Comparison of ENCODE assay signal across 1 cellular context in the genomic region with DNA sequence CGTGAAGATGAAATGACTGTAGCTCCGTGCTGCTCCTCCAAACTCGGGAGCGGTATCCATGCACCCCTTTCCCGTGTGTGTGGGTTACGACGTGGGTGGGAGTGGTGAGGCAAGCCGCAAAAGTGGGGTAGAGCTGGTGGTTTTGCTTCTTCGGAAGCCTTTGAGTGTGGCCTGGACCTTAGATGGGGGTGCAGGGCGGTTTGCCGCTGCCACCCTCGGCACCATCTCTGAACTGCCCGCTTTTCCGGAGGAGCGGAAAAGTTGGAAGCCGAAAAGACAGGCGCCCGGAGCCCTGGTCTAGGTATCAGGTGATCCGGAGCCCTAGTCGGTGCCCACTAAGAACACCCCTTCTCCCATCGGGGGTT.
TF ChIP-seq lines count a peak whose summit lies in the region.

No MANE protein-coding gene starts in this region.

TF ChIP-seq in GM23338, 12 proteins besides CTCF, POLR2A, EP300 and RAD21 (continued from another document):
- TF ChIP-seq, protein P1, sequence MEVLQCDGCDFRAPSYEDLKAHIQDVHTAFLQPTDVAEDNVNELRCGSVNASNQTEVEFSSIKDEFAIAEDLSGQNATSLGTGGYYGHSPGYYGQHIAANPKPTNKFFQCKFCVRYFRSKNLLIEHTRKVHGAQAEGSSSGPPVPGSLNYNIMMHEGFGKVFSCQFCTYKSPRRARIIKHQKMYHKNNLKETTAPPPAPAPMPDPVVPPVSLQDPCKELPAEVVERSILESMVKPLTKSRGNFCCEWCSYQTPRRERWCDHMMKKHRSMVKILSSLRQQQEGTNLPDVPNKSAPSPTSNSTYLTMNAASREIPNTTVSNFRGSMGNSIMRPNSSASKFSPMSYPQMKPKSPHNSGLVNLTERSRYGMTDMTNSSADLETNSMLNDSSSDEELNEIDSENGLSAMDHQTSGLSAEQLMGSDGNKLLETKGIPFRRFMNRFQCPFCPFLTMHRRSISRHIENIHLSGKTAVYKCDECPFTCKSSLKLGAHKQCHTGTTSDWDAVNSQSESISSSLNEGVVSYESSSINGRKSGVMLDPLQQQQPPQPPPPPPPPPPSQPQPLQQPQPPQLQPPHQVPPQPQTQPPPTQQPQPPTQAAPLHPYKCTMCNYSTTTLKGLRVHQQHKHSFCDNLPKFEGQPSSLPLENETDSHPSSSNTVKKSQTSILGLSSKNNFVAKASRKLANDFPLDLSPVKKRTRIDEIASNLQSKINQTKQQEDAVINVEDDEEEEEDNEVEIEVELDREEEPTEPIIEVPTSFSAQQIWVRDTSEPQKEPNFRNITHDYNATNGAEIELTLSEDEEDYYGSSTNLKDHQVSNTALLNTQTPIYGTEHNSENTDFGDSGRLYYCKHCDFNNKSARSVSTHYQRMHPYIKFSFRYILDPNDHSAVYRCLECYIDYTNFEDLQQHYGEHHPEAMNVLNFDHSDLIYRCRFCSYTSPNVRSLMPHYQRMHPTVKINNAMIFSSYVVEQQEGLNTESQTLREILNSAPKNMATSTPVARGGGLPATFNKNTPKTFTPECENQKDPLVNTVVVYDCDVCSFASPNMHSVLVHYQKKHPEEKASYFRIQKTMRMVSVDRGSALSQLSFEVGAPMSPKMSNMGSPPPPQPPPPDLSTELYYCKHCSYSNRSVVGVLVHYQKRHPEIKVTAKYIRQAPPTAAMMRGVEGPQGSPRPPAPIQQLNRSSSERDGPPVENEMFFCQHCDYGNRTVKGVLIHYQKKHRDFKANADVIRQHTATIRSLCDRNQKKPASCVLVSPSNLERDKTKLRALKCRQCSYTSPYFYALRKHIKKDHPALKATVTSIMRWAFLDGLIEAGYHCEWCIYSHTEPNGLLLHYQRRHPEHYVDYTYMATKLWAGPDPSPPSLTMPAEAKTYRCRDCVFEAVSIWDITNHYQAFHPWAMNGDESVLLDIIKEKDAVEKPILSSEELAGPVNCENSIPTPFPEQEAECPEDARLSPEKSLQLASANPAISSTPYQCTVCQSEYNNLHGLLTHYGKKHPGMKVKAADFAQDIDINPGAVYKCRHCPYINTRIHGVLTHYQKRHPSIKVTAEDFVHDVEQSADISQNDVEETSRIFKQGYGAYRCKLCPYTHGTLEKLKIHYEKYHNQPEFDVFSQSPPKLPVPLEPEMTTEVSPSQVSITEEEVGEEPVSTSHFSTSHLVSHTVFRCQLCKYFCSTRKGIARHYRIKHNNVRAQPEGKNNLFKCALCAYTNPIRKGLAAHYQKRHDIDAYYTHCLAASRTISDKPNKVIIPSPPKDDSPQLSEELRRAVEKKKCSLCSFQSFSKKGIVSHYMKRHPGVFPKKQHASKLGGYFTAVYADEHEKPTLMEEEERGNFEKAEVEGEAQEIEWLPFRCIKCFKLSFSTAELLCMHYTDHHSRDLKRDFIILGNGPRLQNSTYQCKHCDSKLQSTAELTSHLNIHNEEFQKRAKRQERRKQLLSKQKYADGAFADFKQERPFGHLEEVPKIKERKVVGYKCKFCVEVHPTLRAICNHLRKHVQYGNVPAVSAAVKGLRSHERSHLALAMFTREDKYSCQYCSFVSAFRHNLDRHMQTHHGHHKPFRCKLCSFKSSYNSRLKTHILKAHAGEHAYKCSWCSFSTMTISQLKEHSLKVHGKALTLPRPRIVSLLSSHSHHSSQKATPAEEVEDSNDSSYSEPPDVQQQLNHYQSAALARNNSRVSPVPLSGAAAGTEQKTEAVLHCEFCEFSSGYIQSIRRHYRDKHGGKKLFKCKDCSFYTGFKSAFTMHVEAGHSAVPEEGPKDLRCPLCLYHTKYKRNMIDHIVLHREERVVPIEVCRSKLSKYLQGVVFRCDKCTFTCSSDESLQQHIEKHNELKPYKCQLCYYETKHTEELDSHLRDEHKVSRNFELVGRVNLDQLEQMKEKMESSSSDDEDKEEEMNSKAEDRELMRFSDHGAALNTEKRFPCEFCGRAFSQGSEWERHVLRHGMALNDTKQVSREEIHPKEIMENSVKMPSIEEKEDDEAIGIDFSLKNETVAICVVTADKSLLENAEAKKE (CRISPR knock-in tag; IDR thresholded peaks at IDR 0.05): no peak
- TF ChIP-seq CREB1 (CRISPR knock-in tag; IDR thresholded peaks at IDR 0.05; ENCODE audit: low read depth): no peak
- TF ChIP-seq, protein P2, sequence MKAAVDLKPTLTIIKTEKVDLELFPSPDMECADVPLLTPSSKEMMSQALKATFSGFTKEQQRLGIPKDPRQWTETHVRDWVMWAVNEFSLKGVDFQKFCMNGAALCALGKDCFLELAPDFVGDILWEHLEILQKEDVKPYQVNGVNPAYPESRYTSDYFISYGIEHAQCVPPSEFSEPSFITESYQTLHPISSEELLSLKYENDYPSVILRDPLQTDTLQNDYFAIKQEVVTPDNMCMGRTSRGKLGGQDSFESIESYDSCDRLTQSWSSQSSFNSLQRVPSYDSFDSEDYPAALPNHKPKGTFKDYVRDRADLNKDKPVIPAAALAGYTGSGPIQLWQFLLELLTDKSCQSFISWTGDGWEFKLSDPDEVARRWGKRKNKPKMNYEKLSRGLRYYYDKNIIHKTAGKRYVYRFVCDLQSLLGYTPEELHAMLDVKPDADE (IDR thresholded peaks at IDR 0.05): no peak
- no peak for TF ChIP-seq EZH2 (IDR thresholded peaks at IDR 0.05; ENCODE audit: low read depth, unreplicated experiment)
- TF ChIP-seq NANOG (IDR thresholded peaks at IDR 0.05; ENCODE audit: borderline replicate concordance): no peak
- TF ChIP-seq, protein P3, sequence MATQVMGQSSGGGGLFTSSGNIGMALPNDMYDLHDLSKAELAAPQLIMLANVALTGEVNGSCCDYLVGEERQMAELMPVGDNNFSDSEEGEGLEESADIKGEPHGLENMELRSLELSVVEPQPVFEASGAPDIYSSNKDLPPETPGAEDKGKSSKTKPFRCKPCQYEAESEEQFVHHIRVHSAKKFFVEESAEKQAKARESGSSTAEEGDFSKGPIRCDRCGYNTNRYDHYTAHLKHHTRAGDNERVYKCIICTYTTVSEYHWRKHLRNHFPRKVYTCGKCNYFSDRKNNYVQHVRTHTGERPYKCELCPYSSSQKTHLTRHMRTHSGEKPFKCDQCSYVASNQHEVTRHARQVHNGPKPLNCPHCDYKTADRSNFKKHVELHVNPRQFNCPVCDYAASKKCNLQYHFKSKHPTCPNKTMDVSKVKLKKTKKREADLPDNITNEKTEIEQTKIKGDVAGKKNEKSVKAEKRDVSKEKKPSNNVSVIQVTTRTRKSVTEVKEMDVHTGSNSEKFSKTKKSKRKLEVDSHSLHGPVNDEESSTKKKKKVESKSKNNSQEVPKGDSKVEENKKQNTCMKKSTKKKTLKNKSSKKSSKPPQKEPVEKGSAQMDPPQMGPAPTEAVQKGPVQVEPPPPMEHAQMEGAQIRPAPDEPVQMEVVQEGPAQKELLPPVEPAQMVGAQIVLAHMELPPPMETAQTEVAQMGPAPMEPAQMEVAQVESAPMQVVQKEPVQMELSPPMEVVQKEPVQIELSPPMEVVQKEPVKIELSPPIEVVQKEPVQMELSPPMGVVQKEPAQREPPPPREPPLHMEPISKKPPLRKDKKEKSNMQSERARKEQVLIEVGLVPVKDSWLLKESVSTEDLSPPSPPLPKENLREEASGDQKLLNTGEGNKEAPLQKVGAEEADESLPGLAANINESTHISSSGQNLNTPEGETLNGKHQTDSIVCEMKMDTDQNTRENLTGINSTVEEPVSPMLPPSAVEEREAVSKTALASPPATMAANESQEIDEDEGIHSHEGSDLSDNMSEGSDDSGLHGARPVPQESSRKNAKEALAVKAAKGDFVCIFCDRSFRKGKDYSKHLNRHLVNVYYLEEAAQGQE (IDR thresholded peaks at IDR 0.05; ENCODE audit: unreplicated experiment): no peak
- TF ChIP-seq EZH2phosphoT487 (IDR thresholded peaks at IDR 0.05; ENCODE audit: unreplicated experiment): no peak
